ENCODE assay signal across 34 cellular contexts in the genomic region with DNA sequence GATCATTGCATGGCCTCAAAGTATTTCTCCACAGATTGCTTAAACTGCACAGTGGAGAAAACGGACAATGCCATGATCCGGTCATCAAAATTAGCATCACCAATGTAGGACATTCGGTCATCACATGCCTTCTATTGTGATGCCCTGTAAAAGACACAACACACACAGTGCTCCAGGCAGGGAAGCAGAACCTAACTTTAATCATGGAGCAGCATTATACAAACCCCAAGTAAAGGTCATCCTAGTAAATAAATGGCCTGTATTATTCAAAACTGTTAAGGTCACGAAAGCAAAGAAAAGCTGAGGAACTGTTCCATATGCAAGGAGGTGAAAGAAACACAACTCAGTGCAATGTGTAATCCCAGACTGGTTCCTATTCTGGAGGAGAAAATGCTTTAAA.
"Had no signal": no experiment of that assay in that cellular context is flagged by ENCODE, and none has a peak within 500 bp of the region (broad histone marks: within the 10 kb centered on the region; RNA-seq: fewer than 3 reads in every experiment).

No MANE protein-coding gene starts in this region.

- FAIRE-seq: TTC549 had no signal

- H3K27ac Mint-ChIP-seq: activated B cell treated with CpG ODN at 0.5 μM for 24 hours; activated CD4-positive, alpha-beta memory T cell treated with anti-CD3 and anti-CD28 coated beads for 36 hours; activated CD4-positive, alpha-beta T cell treated with anti-CD3 and anti-CD28 coated beads, Interleukin-2, amount 10 ng/mL, durations not matched to agents 24 days and 14 days; activated CD8-positive, alpha-beta T cell treated with anti-CD3 and anti-CD28 coated beads for 36 hours; activated naive CD4-positive, alpha-beta T cell treated with anti-CD3 and anti-CD28 coated beads, Interleukin-2, amount 50 U/mL, for 24 hours; activated naive CD8-positive, alpha-beta T cell; activated naive CD8-positive, alpha-beta T cell treated with anti-CD3 and anti-CD28 coated beads, Interleukin-2, amount 10 ng/mL, durations not matched to agents 7 days and 5 days; activated naive CD8-positive, alpha-beta T cell treated with anti-CD3 and anti-CD28 coated beads, Interleukin-2, amount 50 U/mL, for 24 hours; activated T-cell treated with anti-CD3 and anti-CD28 coated beads, Interleukin-2, amount 50 U/mL, for 24 hours; activated T-helper 2 cell treated with anti-CD3 and anti-CD28 coated beads, Interferon-gamma antibody, Interleukin-2, Interleukin-4, amounts not matched to agents 10 μg/mL and 5 μg/mL and 100 μg/mL, durations not matched to agents 14 hours and 24 hours and 36 hours; T-helper 1 cell treated with Interleukin-12 subunit alpha and Interleukin-12 subunit beta and Interleukin-4 antibody, amounts not matched to agents 30 μg/mL and 1 μg/mL, for 36 hours; T-helper 2 cell treated with Interferon-gamma antibody and Interleukin-4, amounts not matched to agents 5 μg/mL and 100 μg/mL, for 36 hours had no signal

- H3K9me3 ChIP-seq: ascending aorta, body of pancreas, breast epithelium had no signal

- H3K4me1 ChIP-seq: ascending aorta, breast epithelium had no signal

- H3K9me3 Mint-ChIP-seq: activated B cell treated with CpG ODN at 0.5 μM for 24 hours; activated CD4-positive, alpha-beta T cell treated with anti-CD3 and anti-CD28 coated beads, Interleukin-2, amount 10 ng/mL, durations not matched to agents 24 days and 14 days; activated naive CD4-positive, alpha-beta T cell treated with anti-CD3 and anti-CD28 coated beads, Interleukin-2, amount 50 U/mL, for 24 hours; activated naive CD8-positive, alpha-beta T cell treated with anti-CD3 and anti-CD28 coated beads, Interleukin-2, amount 10 ng/mL, durations not matched to agents 7 days and 5 days; activated naive CD8-positive, alpha-beta T cell treated with anti-CD3 and anti-CD28 coated beads, Interleukin-2, amount 50 U/mL, for 24 hours; activated T-cell treated with anti-CD3 and anti-CD28 coated beads, Interleukin-2, amount 50 U/mL, for 24 hours; activated T-helper 2 cell treated with anti-CD3 and anti-CD28 coated beads, Interferon-gamma antibody, Interleukin-2, Interleukin-4, amounts not matched to agents 10 μg/mL and 5 μg/mL and 100 μg/mL, durations not matched to agents 14 hours and 24 hours and 36 hours had no signal

- H3K36me3 ChIP-seq: ascending aorta, brain microvascular endothelial cell, breast epithelium had no signal

- H3K27ac ChIP-seq: ascending aorta, body of pancreas, brain microvascular endothelial cell, breast epithelium, VCaP had no signal

- H3K27me3 ChIP-seq: ascending aorta, body of pancreas, brain microvascular endothelial cell, breast epithelium had no signal

- H3K4me3 ChIP-seq: ascending aorta, body of pancreas, breast epithelium had no signal

- H3K27me3 Mint-ChIP-seq: activated T-cell treated with anti-CD3 and anti-CD28 coated beads, Interleukin-2, amount 50 U/mL, for 24 hours had no signal

- DNase-seq: activated B cell treated with CpG ODN at 0.5 μM for 24 hours; activated CD4-positive, alpha-beta memory T cell treated with anti-CD3 and anti-CD28 coated beads for 36 hours; activated CD4-positive, alpha-beta T cell treated with anti-CD3 and anti-CD28 coated beads for 4 hours; activated CD4-positive, alpha-beta T cell treated with anti-CD3 and anti-CD28 coated beads, Interleukin-2, amount 10 ng/mL, durations not matched to agents 24 days and 14 days; activated CD4-positive, alpha-beta T cell treated with anti-CD3 and anti-CD28 coated beads, Interleukin-2, amount 50 U/mL, for 1 hour; activated CD4-positive, alpha-beta T cell treated with anti-CD3 and anti-CD28 coated beads, Interleukin-2, amount 50 U/mL, for 4 hours; activated CD4-positive, CD25-positive, alpha-beta regulatory T cell treated with anti-CD3 and anti-CD28 coated beads, Interleukin-2, amount 50 U/mL, for 72 hours; activated CD8-positive, alpha-beta memory T cell treated with anti-CD3 and anti-CD28 coated beads, Interleukin-2, amount 50 U/mL, for 4 hours; activated CD8-positive, alpha-beta T cell treated with anti-CD3 and anti-CD28 coated beads for 36 hours; activated effector memory CD4-positive, alpha-beta T cell treated with Interleukin-2 at 50 U/mL for 16 hours; activated gamma-delta T cell; activated naive CD4-positive, alpha-beta T cell treated with Interleukin-2 at 50 U/mL for 16 hours; activated naive CD8-positive, alpha-beta T cell treated with anti-CD3 and anti-CD28 coated beads, Interleukin-2, amount 10 ng/mL, durations not matched to agents 7 days and 5 days; activated naive CD8-positive, alpha-beta T cell treated with anti-CD3 and anti-CD28 coated beads, Interleukin-2, amount 50 U/mL, for 24 hours; activated T-cell treated with anti-CD3 and anti-CD28 coated beads for 4 hours; activated T-cell treated with anti-CD3 and anti-CD28 coated beads, Interleukin-2, amount 50 U/mL, for 24 hours; activated T-cell treated with anti-CD3 and anti-CD28 coated beads, Interleukin-2, amount 50 U/mL, for 48 hours; amygdala; anterior cingulate cortex; body of pancreas; brain microvascular endothelial cell; central memory CD4-positive, alpha-beta T cell; T-helper 1 cell; T-helper 2 cell; T-helper 9 cell had no signal

- H3K36me3 Mint-ChIP-seq: activated naive CD4-positive, alpha-beta T cell treated with anti-CD3 and anti-CD28 coated beads, Interleukin-2, amount 50 U/mL, for 24 hours; activated naive CD8-positive, alpha-beta T cell had no signal

- H3K4me3 Mint-ChIP-seq: activated B cell treated with CpG ODN at 0.5 μM for 24 hours; activated CD4-positive, alpha-beta memory T cell treated with anti-CD3 and anti-CD28 coated beads for 36 hours; activated CD4-positive, alpha-beta T cell treated with anti-CD3 and anti-CD28 coated beads, Interleukin-2, amount 10 ng/mL, durations not matched to agents 24 days and 14 days; activated CD8-positive, alpha-beta T cell treated with anti-CD3 and anti-CD28 coated beads for 36 hours; activated naive CD4-positive, alpha-beta T cell treated with anti-CD3 and anti-CD28 coated beads, Interleukin-2, amount 50 U/mL, for 24 hours; activated naive CD8-positive, alpha-beta T cell; activated naive CD8-positive, alpha-beta T cell treated with anti-CD3 and anti-CD28 coated beads, Interleukin-2, amount 10 ng/mL, durations not matched to agents 7 days and 5 days; activated naive CD8-positive, alpha-beta T cell treated with anti-CD3 and anti-CD28 coated beads, Interleukin-2, amount 50 U/mL, for 24 hours; activated T-cell treated with anti-CD3 and anti-CD28 coated beads, Interleukin-2, amount 50 U/mL, for 24 hours; T-helper 1 cell treated with Interleukin-12 subunit alpha and Interleukin-12 subunit beta and Interleukin-4 antibody, amounts not matched to agents 30 μg/mL and 1 μg/mL, for 36 hours; T-helper 2 cell treated with Interferon-gamma antibody and Interleukin-4, amounts not matched to agents 5 μg/mL and 100 μg/mL, for 36 hours had no signal
